In the genomic region with DNA sequence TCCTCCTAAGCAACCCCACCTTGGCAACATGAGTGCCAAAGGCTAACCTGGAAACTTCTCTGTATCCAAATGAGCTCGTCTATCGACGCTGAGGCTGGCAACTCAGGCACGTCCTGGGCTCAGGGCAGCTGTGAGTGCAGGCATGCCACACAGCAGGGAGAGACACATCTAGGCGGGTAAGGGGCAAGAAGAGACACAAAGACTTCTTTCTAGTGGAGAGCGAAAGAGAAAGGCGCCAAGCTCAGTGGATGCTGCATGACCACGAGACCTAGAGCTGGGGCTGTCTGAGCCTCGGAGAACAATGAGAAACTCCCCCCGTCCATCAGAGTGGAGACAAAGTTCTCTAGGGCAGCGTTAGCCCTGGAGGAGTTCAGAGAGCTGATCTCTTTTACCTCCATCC, we compare ENCODE assay signal across 28 cellular contexts.
DNase-seq lines count a peak whose midpoint lies in the region; ATAC-seq lines count a peak whose summit lies in the region.
"Had no signal": no experiment of that assay in that cellular context is flagged by ENCODE, and none has a peak within 500 bp of the region (broad histone marks: within the 10 kb centered on the region; RNA-seq: fewer than 3 reads in every experiment).

No MANE protein-coding gene starts in this region.

- no peaks in the 10 kb centered on the region for H3K4me1 Mint-ChIP-seq in T-cell
- H3K4me1 Mint-ChIP-seq: activated naive CD8-positive, alpha-beta T cell treated with anti-CD3 and anti-CD28 coated beads for 36 hours; CD4-positive, alpha-beta memory T cell; central memory CD8-positive, alpha-beta T cell; memory B cell had no signal

- no peaks in the 10 kb centered on the region for H3K9me3 Mint-ChIP-seq in T-cell
- H3K9me3 Mint-ChIP-seq: activated naive CD8-positive, alpha-beta T cell treated with anti-CD3 and anti-CD28 coated beads for 36 hours; CD4-positive, alpha-beta memory T cell; central memory CD8-positive, alpha-beta T cell; memory B cell; T-helper 1 cell treated with Interleukin-12 subunit alpha and Interleukin-12 subunit beta and Interleukin-4 antibody, amounts not matched to agents 30 μg/mL and 1 μg/mL, for 36 hours had no signal

- POLR2A ChIA-PET in T-cell (lab: Charles Lee) = no interaction called here

- H3K27me3 Mint-ChIP-seq in T-cell = no peaks in the 10 kb centered on the region
- H3K27me3 Mint-ChIP-seq: activated naive CD8-positive, alpha-beta T cell treated with anti-CD3 and anti-CD28 coated beads for 36 hours; CD4-positive, alpha-beta memory T cell; central memory CD8-positive, alpha-beta T cell; memory B cell had no signal

- intact Hi-C loops in posterior cingulate gyrus (cut with DNase I) = loop anchor here (1.0 kb wide), 1 partner anchor 54 kb away; no protein-coding TSS in a partner anchor

- CTCF ChIA-PET in T-cell (lab: Charles Lee) = no interaction called here

- no peaks in the 10 kb centered on the region for H3K36me3 Mint-ChIP-seq in T-cell
- H3K36me3 Mint-ChIP-seq: activated naive CD8-positive, alpha-beta T cell treated with anti-CD3 and anti-CD28 coated beads for 36 hours; CD4-positive, alpha-beta memory T cell; memory B cell had no signal

- ATAC-seq in T-cell (replicated peaks in 1 of 4) (no peak), GM19035 (IDR thresholded peaks at IDR 0.05; ENCODE audit: unreplicated experiment) (no peak)
- ATAC-seq: GM12878, HepG2, left cardiac atrium, right cardiac atrium had no signal

- no peak overlapping the region for H3K27ac Mint-ChIP-seq in T-cell
- H3K27ac Mint-ChIP-seq: activated naive CD8-positive, alpha-beta T cell treated with anti-CD3 and anti-CD28 coated beads for 36 hours; memory B cell; T-helper 1 cell treated with Interleukin-12 subunit alpha and Interleukin-12 subunit beta and Interleukin-4 antibody, amounts not matched to agents 30 μg/mL and 1 μg/mL, for 36 hours had no signal

- H3K27ac ChIP-seq in cingulate gyrus (ENCODE audit: low read depth, low read length) = peak overlapping the region; percentile 97
- H3K27ac ChIP-seq: 22Rv1, SK-N-MC had no signal

- DNase-seq in Ammon's horn (ENCODE audit: low spot score) (peak; percentile 94), medulla oblongata (ENCODE audit: extremely low spot score) (peak; percentile 94), posterior cingulate gyrus (peak in 8 of 10 donors; percentile 59 to 96 (median 70)), T-cell (no peak), CD1c-positive myeloid dendritic cell (ENCODE audit: extremely low spot score) (no peak)
- DNase-seq in activated CD4-positive, alpha-beta T cell treated with anti-CD3 and anti-CD28 coated beads, Interleukin-2, amount 50 U/mL, for 48 hours = no peak
- DNase-seq: activated CD4-positive, CD25-positive, alpha-beta regulatory T cell treated with anti-CD3 and anti-CD28 coated beads, Interleukin-2, amount 50 U/mL, for 72 hours; activated effector memory CD4-positive, alpha-beta T cell treated with anti-CD3 and anti-CD28 coated beads, Interleukin-2, amount 50 U/mL, for 16 hours; activated naive CD8-positive, alpha-beta T cell treated with anti-CD3 and anti-CD28 coated beads for 36 hours; activated T-cell treated with anti-CD3 and anti-CD28 coated beads, Interleukin-2, amount 50 U/mL, for 1 hour; CD4-positive, alpha-beta memory T cell; GOT3; Kasumi-1; left cardiac atrium; NCI-H1436 treated with DMSO at 0.1 percent for 48 hours; NCI-H510A; stimulated activated CD4-positive, alpha-beta T cell treated with anti-CD3 and anti-CD28 coated beads, Interleukin-12 subunit alpha, Interleukin-12 subunit beta, amount 100 ng/mL, for 4 hours; stimulated activated CD4-positive, alpha-beta T cell treated with anti-CD3 and anti-CD28 coated beads, Interleukin-4, amount 100 ng/mL, for 1 hour had no signal

- H3K4me3 Mint-ChIP-seq in T-cell = no peak overlapping the region
- H3K4me3 Mint-ChIP-seq: activated naive CD8-positive, alpha-beta T cell treated with anti-CD3 and anti-CD28 coated beads for 36 hours; CD4-positive, alpha-beta memory T cell; central memory CD8-positive, alpha-beta T cell; memory B cell; T-helper 1 cell treated with Interleukin-12 subunit alpha and Interleukin-12 subunit beta and Interleukin-4 antibody, amounts not matched to agents 30 μg/mL and 1 μg/mL, for 36 hours had no signal

Comparison
In these comparisons a context has a peak if more than half of its experiments do, and no peak if none do; other contexts are left out.
1. DNase-seq: peak in Ammon's horn (single experiment), medulla oblongata (single experiment) and posterior cingulate gyrus (8 of 10); none in activated CD4-positive, alpha-beta T cell treated with anti-CD3 and anti-CD28 coated beads, Interleukin-2, amount 50 U/mL, for 48 hours (0 of 2), T-cell (0 of 34) and CD1c-positive myeloid dendritic cell (single experiment).